Comparison of ENCODE assay signal across 1 cellular context in the genomic region with DNA sequence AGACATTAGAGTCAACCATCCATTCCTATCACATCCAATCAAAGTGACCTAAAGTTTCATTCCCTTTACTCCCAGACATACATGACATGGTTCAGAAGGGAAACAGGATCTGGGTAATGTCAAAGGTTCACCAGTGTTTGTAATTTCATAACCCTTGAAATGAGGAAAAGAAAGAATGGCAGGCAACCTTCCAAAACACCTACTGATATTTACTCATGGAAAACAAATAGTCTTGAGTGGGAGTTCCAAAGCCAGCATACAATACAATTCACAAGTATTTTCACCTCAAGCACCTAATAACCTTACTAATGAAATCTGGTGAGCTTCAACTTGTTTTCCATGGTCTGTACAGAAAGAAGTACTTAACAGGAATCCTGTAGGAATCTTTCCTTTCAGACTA.
TF ChIP-seq lines count a peak whose summit lies in the region.

No MANE protein-coding gene starts in this region.

TF ChIP-seq in HepG2, 621 proteins besides CTCF, POLR2A, EP300 and RAD21 (continued from another document):
- no peak for TF ChIP-seq PHF20 (CRISPR knock-in tag; IDR thresholded peaks at IDR 0.05)
- peak; percentile 54; the same call in 1 of the 2 replicates for TF ChIP-seq ERF (CRISPR knock-in tag; IDR thresholded peaks at IDR 0.05)
- TF ChIP-seq ELF1 (CRISPR knock-in tag; IDR thresholded peaks at IDR 0.05) = peak; percentile 46; the same call in 1 of the 2 replicates
- TF ChIP-seq, protein P1, sequence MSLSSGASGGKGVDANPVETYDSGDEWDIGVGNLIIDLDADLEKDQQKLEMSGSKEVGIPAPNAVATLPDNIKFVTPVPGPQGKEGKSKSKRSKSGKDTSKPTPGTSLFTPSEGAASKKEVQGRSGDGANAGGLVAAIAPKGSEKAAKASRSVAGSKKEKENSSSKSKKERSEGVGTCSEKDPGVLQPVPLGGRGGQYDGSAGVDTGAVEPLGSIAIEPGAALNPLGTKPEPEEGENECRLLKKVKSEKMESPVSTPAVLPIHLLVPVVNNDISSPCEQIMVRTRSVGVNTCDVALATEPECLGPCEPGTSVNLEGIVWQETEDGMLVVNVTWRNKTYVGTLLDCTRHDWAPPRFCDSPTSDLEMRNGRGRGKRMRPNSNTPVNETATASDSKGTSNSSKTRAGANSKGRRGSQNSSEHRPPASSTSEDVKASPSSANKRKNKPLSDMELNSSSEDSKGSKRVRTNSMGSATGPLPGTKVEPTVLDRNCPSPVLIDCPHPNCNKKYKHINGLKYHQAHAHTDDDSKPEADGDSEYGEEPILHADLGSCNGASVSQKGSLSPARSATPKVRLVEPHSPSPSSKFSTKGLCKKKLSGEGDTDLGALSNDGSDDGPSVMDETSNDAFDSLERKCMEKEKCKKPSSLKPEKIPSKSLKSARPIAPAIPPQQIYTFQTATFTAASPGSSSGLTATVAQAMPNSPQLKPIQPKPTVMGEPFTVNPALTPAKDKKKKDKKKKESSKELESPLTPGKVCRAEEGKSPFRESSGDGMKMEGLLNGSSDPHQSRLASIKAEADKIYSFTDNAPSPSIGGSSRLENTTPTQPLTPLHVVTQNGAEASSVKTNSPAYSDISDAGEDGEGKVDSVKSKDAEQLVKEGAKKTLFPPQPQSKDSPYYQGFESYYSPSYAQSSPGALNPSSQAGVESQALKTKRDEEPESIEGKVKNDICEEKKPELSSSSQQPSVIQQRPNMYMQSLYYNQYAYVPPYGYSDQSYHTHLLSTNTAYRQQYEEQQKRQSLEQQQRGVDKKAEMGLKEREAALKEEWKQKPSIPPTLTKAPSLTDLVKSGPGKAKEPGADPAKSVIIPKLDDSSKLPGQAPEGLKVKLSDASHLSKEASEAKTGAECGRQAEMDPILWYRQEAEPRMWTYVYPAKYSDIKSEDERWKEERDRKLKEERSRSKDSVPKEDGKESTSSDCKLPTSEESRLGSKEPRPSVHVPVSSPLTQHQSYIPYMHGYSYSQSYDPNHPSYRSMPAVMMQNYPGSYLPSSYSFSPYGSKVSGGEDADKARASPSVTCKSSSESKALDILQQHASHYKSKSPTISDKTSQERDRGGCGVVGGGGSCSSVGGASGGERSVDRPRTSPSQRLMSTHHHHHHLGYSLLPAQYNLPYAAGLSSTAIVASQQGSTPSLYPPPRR (CRISPR knock-in tag; IDR thresholded peaks at IDR 0.05; ENCODE audit: borderline replicate concordance) = no peak; the same call in 1 of the 2 replicates
- TF ChIP-seq DMAP1 (CRISPR knock-in tag; IDR thresholded peaks at IDR 0.05) = no peak
- TF ChIP-seq BCL6 (CRISPR knock-in tag; IDR thresholded peaks at IDR 0.05) = peak; percentile 86
- peak; percentile 14; the same call in 1 of the 2 replicates for TF ChIP-seq IRF2 (CRISPR knock-in tag; IDR thresholded peaks at IDR 0.05)
- TF ChIP-seq ESRRA (CRISPR knock-in tag; IDR thresholded peaks at IDR 0.05; ENCODE audit: low read depth) = no peak
- TF ChIP-seq, protein P2, sequence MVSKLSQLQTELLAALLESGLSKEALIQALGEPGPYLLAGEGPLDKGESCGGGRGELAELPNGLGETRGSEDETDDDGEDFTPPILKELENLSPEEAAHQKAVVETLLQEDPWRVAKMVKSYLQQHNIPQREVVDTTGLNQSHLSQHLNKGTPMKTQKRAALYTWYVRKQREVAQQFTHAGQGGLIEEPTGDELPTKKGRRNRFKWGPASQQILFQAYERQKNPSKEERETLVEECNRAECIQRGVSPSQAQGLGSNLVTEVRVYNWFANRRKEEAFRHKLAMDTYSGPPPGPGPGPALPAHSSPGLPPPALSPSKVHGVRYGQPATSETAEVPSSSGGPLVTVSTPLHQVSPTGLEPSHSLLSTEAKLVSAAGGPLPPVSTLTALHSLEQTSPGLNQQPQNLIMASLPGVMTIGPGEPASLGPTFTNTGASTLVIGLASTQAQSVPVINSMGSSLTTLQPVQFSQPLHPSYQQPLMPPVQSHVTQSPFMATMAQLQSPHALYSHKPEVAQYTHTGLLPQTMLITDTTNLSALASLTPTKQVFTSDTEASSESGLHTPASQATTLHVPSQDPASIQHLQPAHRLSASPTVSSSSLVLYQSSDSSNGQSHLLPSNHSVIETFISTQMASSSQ (IDR thresholded peaks at IDR 0.05; ENCODE audit: low read depth) = 0 out of 2 replicates have a peak, but pooled peaks have one; percentile 31
- TF ChIP-seq, protein P2 (CRISPR knock-in tag; IDR thresholded peaks at IDR 0.05; ENCODE audit: borderline replicate concordance) = no peak
- TF ChIP-seq, protein P3, sequence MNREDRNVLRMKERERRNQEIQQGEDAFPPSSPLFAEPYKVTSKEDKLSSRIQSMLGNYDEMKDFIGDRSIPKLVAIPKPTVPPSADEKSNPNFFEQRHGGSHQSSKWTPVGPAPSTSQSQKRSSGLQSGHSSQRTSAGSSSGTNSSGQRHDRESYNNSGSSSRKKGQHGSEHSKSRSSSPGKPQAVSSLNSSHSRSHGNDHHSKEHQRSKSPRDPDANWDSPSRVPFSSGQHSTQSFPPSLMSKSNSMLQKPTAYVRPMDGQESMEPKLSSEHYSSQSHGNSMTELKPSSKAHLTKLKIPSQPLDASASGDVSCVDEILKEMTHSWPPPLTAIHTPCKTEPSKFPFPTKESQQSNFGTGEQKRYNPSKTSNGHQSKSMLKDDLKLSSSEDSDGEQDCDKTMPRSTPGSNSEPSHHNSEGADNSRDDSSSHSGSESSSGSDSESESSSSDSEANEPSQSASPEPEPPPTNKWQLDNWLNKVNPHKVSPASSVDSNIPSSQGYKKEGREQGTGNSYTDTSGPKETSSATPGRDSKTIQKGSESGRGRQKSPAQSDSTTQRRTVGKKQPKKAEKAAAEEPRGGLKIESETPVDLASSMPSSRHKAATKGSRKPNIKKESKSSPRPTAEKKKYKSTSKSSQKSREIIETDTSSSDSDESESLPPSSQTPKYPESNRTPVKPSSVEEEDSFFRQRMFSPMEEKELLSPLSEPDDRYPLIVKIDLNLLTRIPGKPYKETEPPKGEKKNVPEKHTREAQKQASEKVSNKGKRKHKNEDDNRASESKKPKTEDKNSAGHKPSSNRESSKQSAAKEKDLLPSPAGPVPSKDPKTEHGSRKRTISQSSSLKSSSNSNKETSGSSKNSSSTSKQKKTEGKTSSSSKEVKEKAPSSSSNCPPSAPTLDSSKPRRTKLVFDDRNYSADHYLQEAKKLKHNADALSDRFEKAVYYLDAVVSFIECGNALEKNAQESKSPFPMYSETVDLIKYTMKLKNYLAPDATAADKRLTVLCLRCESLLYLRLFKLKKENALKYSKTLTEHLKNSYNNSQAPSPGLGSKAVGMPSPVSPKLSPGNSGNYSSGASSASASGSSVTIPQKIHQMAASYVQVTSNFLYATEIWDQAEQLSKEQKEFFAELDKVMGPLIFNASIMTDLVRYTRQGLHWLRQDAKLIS (CRISPR knock-in tag; IDR thresholded peaks at IDR 0.05) = no peak
- TF ChIP-seq, protein P4, sequence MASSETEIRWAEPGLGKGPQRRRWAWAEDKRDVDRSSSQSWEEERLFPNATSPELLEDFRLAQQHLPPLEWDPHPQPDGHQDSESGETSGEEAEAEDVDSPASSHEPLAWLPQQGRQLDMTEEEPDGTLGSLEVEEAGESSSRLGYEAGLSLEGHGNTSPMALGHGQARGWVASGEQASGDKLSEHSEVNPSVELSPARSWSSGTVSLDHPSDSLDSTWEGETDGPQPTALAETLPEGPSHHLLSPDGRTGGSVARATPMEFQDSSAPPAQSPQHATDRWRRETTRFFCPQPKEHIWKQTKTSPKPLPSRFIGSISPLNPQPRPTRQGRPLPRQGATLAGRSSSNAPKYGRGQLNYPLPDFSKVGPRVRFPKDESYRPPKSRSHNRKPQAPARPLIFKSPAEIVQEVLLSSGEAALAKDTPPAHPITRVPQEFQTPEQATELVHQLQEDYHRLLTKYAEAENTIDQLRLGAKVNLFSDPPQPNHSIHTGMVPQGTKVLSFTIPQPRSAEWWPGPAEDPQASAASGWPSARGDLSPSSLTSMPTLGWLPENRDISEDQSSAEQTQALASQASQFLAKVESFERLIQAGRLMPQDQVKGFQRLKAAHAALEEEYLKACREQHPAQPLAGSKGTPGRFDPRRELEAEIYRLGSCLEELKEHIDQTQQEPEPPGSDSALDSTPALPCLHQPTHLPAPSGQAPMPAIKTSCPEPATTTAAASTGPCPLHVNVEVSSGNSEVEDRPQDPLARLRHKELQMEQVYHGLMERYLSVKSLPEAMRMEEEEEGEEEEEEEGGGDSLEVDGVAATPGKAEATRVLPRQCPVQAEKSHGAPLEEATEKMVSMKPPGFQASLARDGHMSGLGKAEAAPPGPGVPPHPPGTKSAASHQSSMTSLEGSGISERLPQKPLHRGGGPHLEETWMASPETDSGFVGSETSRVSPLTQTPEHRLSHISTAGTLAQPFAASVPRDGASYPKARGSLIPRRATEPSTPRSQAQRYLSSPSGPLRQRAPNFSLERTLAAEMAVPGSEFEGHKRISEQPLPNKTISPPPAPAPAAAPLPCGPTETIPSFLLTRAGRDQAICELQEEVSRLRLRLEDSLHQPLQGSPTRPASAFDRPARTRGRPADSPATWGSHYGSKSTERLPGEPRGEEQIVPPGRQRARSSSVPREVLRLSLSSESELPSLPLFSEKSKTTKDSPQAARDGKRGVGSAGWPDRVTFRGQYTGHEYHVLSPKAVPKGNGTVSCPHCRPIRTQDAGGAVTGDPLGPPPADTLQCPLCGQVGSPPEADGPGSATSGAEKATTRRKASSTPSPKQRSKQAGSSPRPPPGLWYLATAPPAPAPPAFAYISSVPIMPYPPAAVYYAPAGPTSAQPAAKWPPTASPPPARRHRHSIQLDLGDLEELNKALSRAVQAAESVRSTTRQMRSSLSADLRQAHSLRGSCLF (CRISPR knock-in tag; IDR thresholded peaks at IDR 0.05; ENCODE audit: borderline replicate concordance) = no peak
- peak; percentile 29; the same call in 1 of the 2 replicates for TF ChIP-seq HNF4A (CRISPR knock-in tag; IDR thresholded peaks at IDR 0.05)
- TF ChIP-seq SAP130 (CRISPR knock-in tag; IDR thresholded peaks at IDR 0.05; ENCODE audit: low read depth) = peak; percentile 60
- TF ChIP-seq, protein P5, sequence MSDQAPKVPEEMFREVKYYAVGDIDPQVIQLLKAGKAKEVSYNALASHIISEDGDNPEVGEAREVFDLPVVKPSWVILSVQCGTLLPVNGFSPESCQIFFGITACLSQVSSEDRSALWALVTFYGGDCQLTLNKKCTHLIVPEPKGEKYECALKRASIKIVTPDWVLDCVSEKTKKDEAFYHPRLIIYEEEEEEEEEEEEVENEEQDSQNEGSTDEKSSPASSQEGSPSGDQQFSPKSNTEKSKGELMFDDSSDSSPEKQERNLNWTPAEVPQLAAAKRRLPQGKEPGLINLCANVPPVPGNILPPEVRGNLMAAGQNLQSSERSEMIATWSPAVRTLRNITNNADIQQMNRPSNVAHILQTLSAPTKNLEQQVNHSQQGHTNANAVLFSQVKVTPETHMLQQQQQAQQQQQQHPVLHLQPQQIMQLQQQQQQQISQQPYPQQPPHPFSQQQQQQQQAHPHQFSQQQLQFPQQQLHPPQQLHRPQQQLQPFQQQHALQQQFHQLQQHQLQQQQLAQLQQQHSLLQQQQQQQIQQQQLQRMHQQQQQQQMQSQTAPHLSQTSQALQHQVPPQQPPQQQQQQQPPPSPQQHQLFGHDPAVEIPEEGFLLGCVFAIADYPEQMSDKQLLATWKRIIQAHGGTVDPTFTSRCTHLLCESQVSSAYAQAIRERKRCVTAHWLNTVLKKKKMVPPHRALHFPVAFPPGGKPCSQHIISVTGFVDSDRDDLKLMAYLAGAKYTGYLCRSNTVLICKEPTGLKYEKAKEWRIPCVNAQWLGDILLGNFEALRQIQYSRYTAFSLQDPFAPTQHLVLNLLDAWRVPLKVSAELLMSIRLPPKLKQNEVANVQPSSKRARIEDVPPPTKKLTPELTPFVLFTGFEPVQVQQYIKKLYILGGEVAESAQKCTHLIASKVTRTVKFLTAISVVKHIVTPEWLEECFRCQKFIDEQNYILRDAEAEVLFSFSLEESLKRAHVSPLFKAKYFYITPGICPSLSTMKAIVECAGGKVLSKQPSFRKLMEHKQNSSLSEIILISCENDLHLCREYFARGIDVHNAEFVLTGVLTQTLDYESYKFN (CRISPR knock-in tag; conservative IDR thresholded peaks at IDR 0.05) = peak; percentile 42; the same call in 1 of the 2 replicates
- TF ChIP-seq TEAD3 (CRISPR knock-in tag; optimal IDR thresholded peaks at IDR 0.05; ENCODE audit: borderline replicate concordance) = peak; percentile 47
- TF ChIP-seq ZNF747 (CRISPR knock-in tag; IDR thresholded peaks at IDR 0.05; ENCODE audit: borderline replicate concordance) = no peak
- peak; percentile 70 for TF ChIP-seq KLF11 (CRISPR knock-in tag; IDR thresholded peaks at IDR 0.05)
- TF ChIP-seq SIX1 (CRISPR knock-in tag; IDR thresholded peaks at IDR 0.05; ENCODE audit: borderline replicate concordance) = peak; percentile 76; the same call in 1 of the 2 replicates
- TF ChIP-seq ZKSCAN8 (CRISPR knock-in tag; IDR thresholded peaks at IDR 0.05; ENCODE audit: borderline replicate concordance) = peak; percentile 25; the same call in 1 of the 2 replicates
- no peak for TF ChIP-seq RFX5 (IDR thresholded peaks at IDR 0.05; ENCODE audit: low read depth, low read length)
TF ChIP-seq in HepG2: peak in this region for 73.
